In genomic region chr1:151991663-151992344, GRCh38 we compare ENCODE assay signal across 7 cellular contexts. TPM values are rescaled to one million over a fixed set of nuclear protein-coding genes. Genes with fewer than 3 reads are reported as not detected.
A peak's percentile ranks its signal among the peaks of the same experiment; 100 is the strongest.
DNase-seq lines count a peak whose midpoint lies in the region; ATAC-seq, FAIRE-seq and TF ChIP-seq lines count a peak whose summit lies in the region.

No MANE protein-coding gene starts in this region.

- peak overlapping the region; percentile 17 for H3K27ac Mint-ChIP-seq in activated naive CD8-positive, alpha-beta T cell treated with anti-CD3 and anti-CD28 coated beads, Interleukin-2, amount 10 ng/mL, durations not matched to agents 7 days and 5 days
- no peak overlapping the region for H3K27ac Mint-ChIP-seq in stimulated activated naive CD8-positive, alpha-beta T cell treated with anti-CD3 and anti-CD28 coated beads, Interleukin-15, amount 100 ng/mL, for 72 hours

- H3K36me3 Mint-ChIP-seq in activated naive CD8-positive, alpha-beta T cell treated with anti-CD3 and anti-CD28 coated beads, Interleukin-2, amount 10 ng/mL, durations not matched to agents 7 days and 5 days = peaks cover 35% of the 10 kb centered on the region

- TF ChIP-seq CTCF in keratinocyte (optimal IDR thresholded peaks at IDR 0.05 in 1 of 3, IDR thresholded peaks at IDR 0.05 in 1 of 3, conservative IDR thresholded peaks at IDR 0.05 in 1 of 3; ENCODE audit: extremely low read depth in 1 of 3, insufficient read depth in 2 of 3, low read length in 3 of 3) = no peak

- DNase-seq in activated naive CD8-positive, alpha-beta T cell treated with anti-CD3 and anti-CD28 coated beads, Interleukin-2, amount 10 ng/mL, durations not matched to agents 7 days and 5 days = no peak
- no peak for DNase-seq in keratinocyte (ENCODE audit: low read depth, low spot score)
- no peak for DNase-seq in stimulated activated naive CD8-positive, alpha-beta T cell treated with anti-CD3 and anti-CD28 coated beads, Interleukin-15, amount 100 ng/mL, for 72 hours
- no peak for DNase-seq in urothelium cell line (ENCODE audit: low spot score)
- no peak for DNase-seq in NCI-H446 treated with DMSO at 0.1 percent for 48 hours (lab: John Stamatoyannopoulos, UW)

- peak overlapping the region; percentile 97 for H3K9ac ChIP-seq in HUES6 (ENCODE audit: low read length)
- peak overlapping the region; percentile 100 for H3K9ac ChIP-seq in keratinocyte (ENCODE audit: control insufficient read depth, extremely low read depth, insufficient read depth, low read length)

- peaks cover 49% of the 10 kb centered on the region for H3K4me1 Mint-ChIP-seq in activated naive CD8-positive, alpha-beta T cell treated with anti-CD3 and anti-CD28 coated beads, Interleukin-2, amount 10 ng/mL, durations not matched to agents 7 days and 5 days
- H3K4me1 Mint-ChIP-seq in stimulated activated naive CD8-positive, alpha-beta T cell treated with anti-CD3 and anti-CD28 coated beads, Interleukin-15, amount 100 ng/mL, for 72 hours = peaks cover 71% of the 10 kb centered on the region

- no peaks in the 10 kb centered on the region for H3K9me3 Mint-ChIP-seq in activated naive CD8-positive, alpha-beta T cell treated with anti-CD3 and anti-CD28 coated beads, Interleukin-2, amount 10 ng/mL, durations not matched to agents 7 days and 5 days
- no peaks in the 10 kb centered on the region for H3K9me3 Mint-ChIP-seq in stimulated activated naive CD8-positive, alpha-beta T cell treated with anti-CD3 and anti-CD28 coated beads, Interleukin-15, amount 100 ng/mL, for 72 hours

- peak overlapping the region; percentile 99 for H3K4me3 Mint-ChIP-seq in activated naive CD8-positive, alpha-beta T cell treated with anti-CD3 and anti-CD28 coated beads, Interleukin-2, amount 10 ng/mL, durations not matched to agents 7 days and 5 days
- peak overlapping the region; percentile 97 to 99 for H3K4me3 Mint-ChIP-seq in stimulated activated naive CD8-positive, alpha-beta T cell treated with anti-CD3 and anti-CD28 coated beads, Interleukin-15, amount 100 ng/mL, for 72 hours

- H3K27me3 ChIP-seq in HUES6 (ENCODE audit: control insufficient read depth, insufficient read depth, low read length) (no peaks in the 10 kb centered on the region), keratinocyte (ENCODE audit: control insufficient read depth, extremely low read depth, insufficient read depth, low read length) (no peaks in the 10 kb centered on the region)

- H3K9me3 ChIP-seq in HUES6 (ENCODE audit: control insufficient read depth, insufficient read depth, low read depth, low read length) (no peaks in the 10 kb centered on the region), keratinocyte (ENCODE audit: control insufficient read depth, low read depth, low read length) (no peaks in the 10 kb centered on the region)

- POLR2A ChIA-PET in activated naive CD8-positive, alpha-beta T cell treated with anti-CD3 and anti-CD28 coated beads, Interleukin-2, amount 10 ng/mL, durations not matched to agents 7 days and 5 days (lab: Charles Lee) = interaction anchor here (1.7 to 3.9 kb wide), 4 partner anchors 8 to 82 kb away, joined by 4 to 26 read pairs (median 7); partner anchors contain the start of genes S100A11 and THEM4

- no peak overlapping the region for H2AFZ ChIP-seq in keratinocyte (ENCODE audit: control insufficient read depth, low read length)

- dilution Hi-C loops in keratinocyte (cut with MboI; ENCODE audit: extremely low pct_ligation_motif_present, low sequenced_read_pairs) = no loop called here

- no peaks in the 10 kb centered on the region for H3K9me1 ChIP-seq in keratinocyte (ENCODE audit: control insufficient read depth, extremely low read depth, insufficient read depth, low read length)

- FAIRE-seq in keratinocyte (lab: Jason Lieb, UNC) (no peak), urothelium cell line (lab: Jason Lieb, UNC) (no peak)

- H3K36me3 ChIP-seq in HUES6 (ENCODE audit: control insufficient read depth, insufficient read depth, low read length) (peaks cover 4% of the 10 kb centered on the region; the same call in 1 of the 2 replicates), keratinocyte (ENCODE audit: control insufficient read depth in 2 of 2, extremely low read depth in 1 of 2, insufficient read depth in 2 of 2, low read length in 2 of 2) (peaks cover 15 to 28% of the 10 kb centered on the region in 2 experiments)

- H3K79me2 ChIP-seq in keratinocyte (ENCODE audit: control insufficient read depth, insufficient read depth, low read length) = peaks cover 60% of the 10 kb centered on the region

- peaks cover 8% of the 10 kb centered on the region for H4K20me1 ChIP-seq in keratinocyte (ENCODE audit: control insufficient read depth, extremely low read depth, insufficient read depth, low read length)

- H3K4me2 ChIP-seq in keratinocyte (ENCODE audit: control insufficient read depth, extremely low read depth, insufficient read depth, low read depth, low read length) = peak overlapping the region; percentile 85

- no peak for ATAC-seq in activated naive CD8-positive, alpha-beta T cell treated with anti-CD3 and anti-CD28 coated beads, Interleukin-2, amount 10 ng/mL, durations not matched to agents 7 days and 5 days (ENCODE audit: low read depth)
- no peak for ATAC-seq in stimulated activated naive CD8-positive, alpha-beta T cell treated with anti-CD3 and anti-CD28 coated beads, Interleukin-15, amount 100 ng/mL, for 72 hours
- no peak for ATAC-seq in esophagus mucosa

- H3K4me1 ChIP-seq in HUES6 (ENCODE audit: control insufficient read depth, insufficient read depth, low read length) = peaks cover 54% of the 10 kb centered on the region
- peaks cover 64% of the 10 kb centered on the region for H3K4me1 ChIP-seq in keratinocyte (ENCODE audit: control insufficient read depth, extremely low read depth, insufficient read depth, low read length)

- H3K4me3 ChIP-seq in HUES6 (ENCODE audit: low read depth, low read length) = peak overlapping the region; percentile 79
- peak overlapping the region; percentile 78 to 99 (median 94) for H3K4me3 ChIP-seq in keratinocyte (ENCODE audit: control insufficient read depth in 2 of 3, extremely low read depth in 1 of 3, insufficient read depth in 2 of 3, low read depth in 1 of 3, low read length in 3 of 3)

- H3K27ac ChIP-seq in HUES6 (ENCODE audit: low read depth, low read length) (peak overlapping the region; percentile 52; the same call in 1 of the 2 replicates), keratinocyte (ENCODE audit: control insufficient read depth, insufficient read depth, low read length) (peak overlapping the region; percentile 100)

- no peaks in the 10 kb centered on the region for H3K27me3 Mint-ChIP-seq in activated naive CD8-positive, alpha-beta T cell treated with anti-CD3 and anti-CD28 coated beads, Interleukin-2, amount 10 ng/mL, durations not matched to agents 7 days and 5 days
- H3K27me3 Mint-ChIP-seq in stimulated activated naive CD8-positive, alpha-beta T cell treated with anti-CD3 and anti-CD28 coated beads, Interleukin-15, amount 100 ng/mL, for 72 hours = no peaks in the 10 kb centered on the region

RNA-seq across cellular contexts. Expression of gene S100A10, which starts 1.9 kb away (rescaled TPM):
- 100 to 1,000 TPM; 529 to 544 TPM for total RNA-seq in activated naive CD8-positive, alpha-beta T cell treated with anti-CD3 and anti-CD28 coated beads, Interleukin-2, amount 10 ng/mL, durations not matched to agents 7 days and 5 days
- polyA plus RNA-seq in keratinocyte = 762 to 1,688 TPM (median 1,061 TPM) in 3 replicates
- 7,825 TPM for polyA plus RNA-seq in keratinocyte (2011; ENCODE audit: low read depth)
- polyA plus RNA-seq in keratinocyte (2011; cell fraction: cytosol; rRNA removed) = 1,426 and 2,466 TPM in 2 replicates
- polyA plus RNA-seq in keratinocyte (2011; cell fraction: nucleus; rRNA removed) = 399 and 409 TPM in 2 replicates
- polyA plus RNA-seq in keratinocyte (2012; ENCODE audit: low replicate concordance) = 2,272 and 2,757 TPM in 2 replicates
- polyA minus RNA-seq in keratinocyte = 156 to 769 TPM (median 744 TPM) in 3 replicates
- 3,568 TPM for polyA minus RNA-seq in keratinocyte (2011; cell fraction: cytosol; rRNA and poly(A)+ RNA removed)
- 194 and 286 TPM in 2 replicates for polyA minus RNA-seq in keratinocyte (2011; cell fraction: nucleus; rRNA and poly(A)+ RNA removed)
- total RNA-seq in esophagus mucosa = 1,355 TPM

RNA-seq across cellular contexts. Expression of gene S100A11, which starts 45.0 kb away (rescaled TPM):
- total RNA-seq in activated naive CD8-positive, alpha-beta T cell treated with anti-CD3 and anti-CD28 coated beads, Interleukin-2, amount 10 ng/mL, durations not matched to agents 7 days and 5 days = 100 to 1,000 TPM; 241 to 262 TPM
- 3,230 to 4,658 TPM (median 4,125 TPM) in 3 replicates for polyA plus RNA-seq in keratinocyte
- 385 TPM for polyA plus RNA-seq in keratinocyte (2011; ENCODE audit: low read depth)
- polyA plus RNA-seq in keratinocyte (2011; cell fraction: cytosol; rRNA removed) = 5,163 and 5,922 TPM in 2 replicates
- polyA plus RNA-seq in keratinocyte (2011; cell fraction: nucleus; rRNA removed) = 1,558 and 1,872 TPM in 2 replicates
- 4,957 and 5,664 TPM in 2 replicates for polyA plus RNA-seq in keratinocyte (2012; ENCODE audit: low replicate concordance)
- polyA minus RNA-seq in keratinocyte = 2,598 to 4,430 TPM (median 2,761 TPM) in 3 replicates
- polyA minus RNA-seq in keratinocyte (2011; cell fraction: cytosol; rRNA and poly(A)+ RNA removed) = 2,126 TPM
- 610 and 888 TPM in 2 replicates for polyA minus RNA-seq in keratinocyte (2011; cell fraction: nucleus; rRNA and poly(A)+ RNA removed)
- 2,220 TPM for total RNA-seq in esophagus mucosa
